In genomic region chr10:35379226-35380137, GRCh38 we compare ENCODE assay signal across 8 cellular contexts. TPM values are rescaled to one million over a fixed set of nuclear protein-coding genes. Genes with fewer than 3 reads are reported as not detected.
DNase-seq lines count a peak whose midpoint lies in the region; ATAC-seq and TF ChIP-seq lines count a peak whose summit lies in the region.

No MANE protein-coding gene starts in this region.

- TF ChIP-seq CTCF in cardiac fibroblast (IDR thresholded peaks at IDR 0.05; ENCODE audit: low read depth, low read length): no peak

- POLR2A ChIA-PET in HEK293T (lab: Yijun Ruan, JAX): interaction anchor here (0.5 kb wide), 1 partner anchor 901 kb away, joined by 4 read pairs; no protein-coding TSS in a partner anchor

- CTCF ChIA-PET in HEK293T (lab: Yijun Ruan, JAX): interaction anchor here (1.0 kb wide), 2 partner anchors 18 to 36 kb away, joined by 3 to 4 read pairs; no protein-coding TSS in a partner anchor

- peaks cover 13% of the 10 kb centered on the region for H3K4me1 ChIP-seq in mesendoderm (ENCODE audit: control insufficient read depth, low read depth, low read length)

- DNase-seq in GM03348 (ENCODE audit: low spot score) (peak; percentile 53), HUDEP-2 (lab: John Stamatoyannopoulos, UW; ENCODE audit: unreplicated experiment in 76 of 76) (peak in 65 of 76 experiments; percentile 4 to 74 (median 46)), cardiac fibroblast (ENCODE audit: low read depth in 2 of 2) (peak; percentile 92 to 93), mesendoderm (peak; percentile 88), NCI-H146 treated with DMSO at 0.1 percent for 48 hours (lab: John Stamatoyannopoulos, UW; ENCODE audit: unreplicated experiment) (no peak), AG20443 (ENCODE audit: low spot score) (no peak), HEK293T (ENCODE audit: extremely low spot score) (no peak)

- WGBS in mesendoderm (ENCODE audit: extremely low coverage, insufficient coverage, low lambda C conversion rate): no CpG with 5 or more reads among the region's 11 CpGs

- H3K4me3 ChIP-seq in cardiac fibroblast (replicated peaks in 1 of 2; ENCODE audit: low read depth in 2 of 2, low read length in 2 of 2) (no peak overlapping the region), mesendoderm (ENCODE audit: low read length) (no peak overlapping the region)

- no peak overlapping the region for H3K4me2 ChIP-seq in mesendoderm (ENCODE audit: low read length)

- H3K79me2 ChIP-seq in mesendoderm (ENCODE audit: control insufficient read depth, insufficient read depth, low read length): peaks cover 28% of the 10 kb centered on the region

- peaks cover 26% of the 10 kb centered on the region for H3K79me1 ChIP-seq in mesendoderm (ENCODE audit: low read length)

- peak overlapping the region; percentile 12 for H2AK5ac ChIP-seq in mesendoderm (ENCODE audit: low read length)

- H3K36me3 ChIP-seq in mesendoderm (ENCODE audit: control insufficient read depth, insufficient read depth, low read length): no peaks in the 10 kb centered on the region

- peak overlapping the region; percentile 32 for H3K27ac ChIP-seq in mesendoderm (ENCODE audit: low read depth, low read length)

- H2BK5ac ChIP-seq in mesendoderm (ENCODE audit: low read length): no peak overlapping the region

- H3K18ac ChIP-seq in mesendoderm (ENCODE audit: low read length): peak overlapping the region; percentile 43

- H2BK120ac ChIP-seq in mesendoderm (ENCODE audit: low read depth, low read length): peak overlapping the region; percentile 2

- no peaks in the 10 kb centered on the region for H3K27me3 ChIP-seq in mesendoderm (ENCODE audit: insufficient read depth, low read length, poor library complexity)

- no peak overlapping the region for H3K4ac ChIP-seq in mesendoderm (ENCODE audit: low read depth, low read length)

- H3K56ac ChIP-seq in mesendoderm (ENCODE audit: low read length): peak overlapping the region; percentile 18

- peak overlapping the region; percentile 23 for H3K9ac ChIP-seq in mesendoderm (ENCODE audit: low read length)

- H4K8ac ChIP-seq in mesendoderm (ENCODE audit: low read depth, low read length): no peak overlapping the region

- peak; percentile 66 for ATAC-seq in GM21367 (IDR thresholded peaks at IDR 0.05; ENCODE audit: unreplicated experiment)

- peak overlapping the region; percentile 41 for H2BK15ac ChIP-seq in mesendoderm (replicated peaks; ENCODE audit: low read depth)

- no peak overlapping the region for H3K23ac ChIP-seq in mesendoderm (ENCODE audit: low read length)

- no peak overlapping the region for H4K5ac ChIP-seq in mesendoderm (ENCODE audit: low read length)

TF ChIP-seq in HEK293T, 16 proteins besides CTCF, POLR2A, EP300 and RAD21:
- no peak for TF ChIP-seq FOXA1 (IDR thresholded peaks at IDR 0.05)
- no peak for TF ChIP-seq L3MBTL2 (conservative IDR thresholded peaks at IDR 0.05)
- no peak for TF ChIP-seq ELF4 (IDR thresholded peaks at IDR 0.05)
- no peak for TF ChIP-seq TARDBP (IDR thresholded peaks at IDR 0.05)
- no peak for TF ChIP-seq FOXM1 (IDR thresholded peaks at IDR 0.05; ENCODE audit: borderline replicate concordance)

RNA-seq across cellular contexts. Expression of gene CCNY, which starts 43.2 kb away (rescaled TPM):
- polyA plus RNA-seq in mesendoderm (2013, experiment 1 of 2): 36.6 TPM
- 36.9 TPM for polyA plus RNA-seq in mesendoderm (2013, experiment 2 of 2)

Comparison
In these comparisons a context has a peak if more than half of its experiments do, and no peak if none do; other contexts are left out.
1. DNase-seq: peak in GM03348 (single experiment), HUDEP-2 (65 of 76), cardiac fibroblast (2 of 2) and mesendoderm (single experiment); none in NCI-H146 treated with DMSO at 0.1 percent for 48 hours (single experiment), AG20443 (single experiment) and HEK293T (single experiment).